ENCODE assay signal across 20 cellular contexts in genomic region chr20:58665606-58666005, GRCh38. TPM values are rescaled to one million over a fixed set of nuclear protein-coding genes. Genes with fewer than 3 reads are reported as not detected.
DNase-seq lines count a peak whose midpoint lies in the region; ATAC-seq and TF ChIP-seq lines count a peak whose summit lies in the region.
"Had no signal": no experiment of that assay in that cellular context is flagged by ENCODE, and none has a peak within 500 bp of the region (broad histone marks: within the 10 kb centered on the region; RNA-seq: fewer than 3 reads in every experiment).

No MANE protein-coding gene starts in this region.

- intact Hi-C loops in activated CD4-positive, alpha-beta memory T cell treated with anti-CD3 and anti-CD28 coated beads for 36 hours (cut with micrococcal nuclease) = no loop called here
- intact Hi-C loops in esophagus muscularis mucosa (cut with DNase I) = no loop called here

- no peak for DNase-seq in activated CD4-positive, alpha-beta memory T cell treated with anti-CD3 and anti-CD28 coated beads, Interleukin-2, amount 10 ng/mL, durations not matched to agents 7 days and 5 days
- no peak for DNase-seq in activated CD4-positive, alpha-beta memory T cell treated with anti-CD3 and anti-CD28 coated beads for 36 hours
- DNase-seq in SHP77 treated with DMSO at 0.1 percent for 48 hours (lab: John Stamatoyannopoulos, UW) = peak; percentile 86
- peak; percentile 60 for DNase-seq in esophagus muscularis mucosa (ENCODE audit: extremely low spot score)
- no peak for DNase-seq in OCI-M1 (lab: John Stamatoyannopoulos, UW)
- DNase-seq: activated CD8-positive, alpha-beta memory T cell treated with anti-CD3 and anti-CD28 coated beads, Interleukin-2, amount 50 U/mL, for 48 hours; activated naive CD4-positive, alpha-beta T cell treated with anti-CD3 and anti-CD28 coated beads for 36 hours; cortex of kidney; DMS53; HFFc6; NCI-H446 treated with DMSO at 0.1 percent for 48 hours; stimulated activated CD4-positive, alpha-beta T cell treated with anti-CD3 and anti-CD28 coated beads, Interleukin-12 subunit alpha, Interleukin-12 subunit beta, amount 100 ng/mL, for 4 hours; thyroid gland had no signal

- H3K4me3 Mint-ChIP-seq in activated CD4-positive, alpha-beta memory T cell treated with anti-CD3 and anti-CD28 coated beads, Interleukin-2, amount 10 ng/mL, durations not matched to agents 7 days and 5 days = no peak overlapping the region
- no peak overlapping the region for H3K4me3 Mint-ChIP-seq in activated CD4-positive, alpha-beta memory T cell treated with anti-CD3 and anti-CD28 coated beads for 36 hours
- H3K4me3 Mint-ChIP-seq: activated naive CD4-positive, alpha-beta T cell treated with anti-CD3 and anti-CD28 coated beads for 36 hours; HFFc6; stimulated activated memory B cell treated with anti-CD40 and anti-IgM and Interleukin-4, amounts not matched to agents 10 μg/mL and 1 μg/mL and 100 μg/mL, for 72 hours; T-helper 2 cell treated with Interferon-gamma antibody and Interleukin-4, amounts not matched to agents 5 μg/mL and 100 μg/mL, for 36 hours had no signal

- no peak for TF ChIP-seq CTCF in esophagus muscularis mucosa (IDR thresholded peaks at IDR 0.05)

- H3K27me3 ChIP-seq in esophagus muscularis mucosa (no peaks in the 10 kb centered on the region), skeletal muscle tissue (ENCODE audit: control insufficient read depth in 3 of 3, insufficient read depth in 3 of 3, low read length in 3 of 3) (no peaks in the 10 kb centered on the region)
- H3K27me3 ChIP-seq: thyroid gland had no signal

- H3K9me3 Mint-ChIP-seq in activated CD4-positive, alpha-beta memory T cell treated with anti-CD3 and anti-CD28 coated beads, Interleukin-2, amount 10 ng/mL, durations not matched to agents 7 days and 5 days = no peaks in the 10 kb centered on the region
- no peaks in the 10 kb centered on the region for H3K9me3 Mint-ChIP-seq in activated CD4-positive, alpha-beta memory T cell treated with anti-CD3 and anti-CD28 coated beads for 36 hours
- H3K9me3 Mint-ChIP-seq: activated naive CD4-positive, alpha-beta T cell treated with anti-CD3 and anti-CD28 coated beads for 36 hours; HFFc6; stimulated activated memory B cell treated with anti-CD40 and anti-IgM and Interleukin-4, amounts not matched to agents 10 μg/mL and 1 μg/mL and 100 μg/mL, for 72 hours; T-helper 2 cell treated with Interferon-gamma antibody and Interleukin-4, amounts not matched to agents 5 μg/mL and 100 μg/mL, for 36 hours had no signal

- POLR2A ChIA-PET in activated CD4-positive, alpha-beta memory T cell treated with anti-CD3 and anti-CD28 coated beads, Interleukin-2, amount 10 ng/mL, durations not matched to agents 7 days and 5 days (lab: Charles Lee) = no interaction called here
- POLR2A ChIA-PET in activated CD4-positive, alpha-beta memory T cell treated with anti-CD3 and anti-CD28 coated beads for 36 hours (lab: Charles Lee) = no interaction called here

- no peak for TF ChIP-seq POLR2A in esophagus muscularis mucosa (IDR thresholded peaks at IDR 0.05; ENCODE audit: low read depth)

- H3K36me3 Mint-ChIP-seq in activated CD4-positive, alpha-beta memory T cell treated with anti-CD3 and anti-CD28 coated beads, Interleukin-2, amount 10 ng/mL, durations not matched to agents 7 days and 5 days (ENCODE audit: low read depth) = peaks cover 66% of the 10 kb centered on the region
- H3K36me3 Mint-ChIP-seq in activated CD4-positive, alpha-beta memory T cell treated with anti-CD3 and anti-CD28 coated beads for 36 hours = peaks cover 29% of the 10 kb centered on the region

- H3K9me3 ChIP-seq in esophagus muscularis mucosa = no peaks in the 10 kb centered on the region
- H3K9me3 ChIP-seq in skeletal muscle tissue (ENCODE audit: control insufficient read depth in 3 of 3, low read length in 3 of 3) = no peaks in the 10 kb centered on the region
- H3K9me3 ChIP-seq: thyroid gland had no signal

- H3K27ac Mint-ChIP-seq in activated CD4-positive, alpha-beta memory T cell treated with anti-CD3 and anti-CD28 coated beads, Interleukin-2, amount 10 ng/mL, durations not matched to agents 7 days and 5 days = peak overlapping the region; percentile 44
- no peak overlapping the region for H3K27ac Mint-ChIP-seq in activated CD4-positive, alpha-beta memory T cell treated with anti-CD3 and anti-CD28 coated beads for 36 hours
- H3K27ac Mint-ChIP-seq: activated naive CD4-positive, alpha-beta T cell treated with anti-CD3 and anti-CD28 coated beads for 36 hours; HFFc6; stimulated activated memory B cell treated with anti-CD40 and anti-IgM and Interleukin-4, amounts not matched to agents 10 μg/mL and 1 μg/mL and 100 μg/mL, for 72 hours had no signal

- H3K36me3 ChIP-seq in esophagus muscularis mucosa = peaks cover 12 to 52% (median 40%) of the 10 kb centered on the region in 4 donors
- H3K36me3 ChIP-seq in skeletal muscle tissue (ENCODE audit: control insufficient read depth in 3 of 3, insufficient read depth in 3 of 3, low read length in 3 of 3) = peaks cover 21 to 31% (median 23%) of the 10 kb centered on the region in 3 donors

- CTCF ChIA-PET in activated CD4-positive, alpha-beta memory T cell treated with anti-CD3 and anti-CD28 coated beads, Interleukin-2, amount 10 ng/mL, durations not matched to agents 7 days and 5 days (lab: Charles Lee) = no interaction called here
- CTCF ChIA-PET in activated CD4-positive, alpha-beta memory T cell treated with anti-CD3 and anti-CD28 coated beads for 36 hours (lab: Charles Lee) = no interaction called here

- H3K4me3 ChIP-seq in esophagus muscularis mucosa = no peak overlapping the region
- no peak overlapping the region for H3K4me3 ChIP-seq in skeletal muscle tissue (ENCODE audit: low read length in 3 of 3)
- H3K4me3 ChIP-seq: thyroid gland had no signal

- no peaks in the 10 kb centered on the region for H3K27me3 Mint-ChIP-seq in activated CD4-positive, alpha-beta memory T cell treated with anti-CD3 and anti-CD28 coated beads, Interleukin-2, amount 10 ng/mL, durations not matched to agents 7 days and 5 days
- H3K27me3 Mint-ChIP-seq in activated CD4-positive, alpha-beta memory T cell treated with anti-CD3 and anti-CD28 coated beads for 36 hours = no peaks in the 10 kb centered on the region
- H3K27me3 Mint-ChIP-seq: progenitor cell of endocrine pancreas; stimulated activated memory B cell treated with anti-CD40 and anti-IgM and Interleukin-4, amounts not matched to agents 10 μg/mL and 1 μg/mL and 100 μg/mL, for 72 hours had no signal

- ATAC-seq in GM18519 (IDR thresholded peaks at IDR 0.05; ENCODE audit: low FRiP score, unreplicated experiment) (no peak), GM19324 (IDR thresholded peaks at IDR 0.05; ENCODE audit: low FRiP score, unreplicated experiment) (no peak)
- ATAC-seq: stimulated activated memory B cell treated with anti-CD40 and anti-IgM and Interleukin-4, amounts not matched to agents 10 μg/mL and 1 μg/mL and 100 μg/mL, for 72 hours had no signal

- H3K4me1 ChIP-seq in esophagus muscularis mucosa (peaks cover 10 to 31% (median 20%) of the 10 kb centered on the region in 4 donors), skeletal muscle tissue (ENCODE audit: control insufficient read depth in 3 of 3, insufficient read depth in 3 of 3, low read length in 3 of 3) (peaks cover 18 to 25% (median 20%) of the 10 kb centered on the region in 3 donors)

- no peak for TF ChIP-seq EP300 in esophagus muscularis mucosa (IDR thresholded peaks at IDR 0.05)

- no peak overlapping the region for H3K9ac ChIP-seq in skeletal muscle tissue (ENCODE audit: low read depth in 1 of 3, low read length in 3 of 3)

- H3K27ac ChIP-seq in esophagus muscularis mucosa (replicated peaks in 1 of 4) (no peak overlapping the region), skeletal muscle tissue (ENCODE audit: low read depth, low read length) (peak overlapping the region; percentile 45)
- H3K27ac ChIP-seq: 22Rv1, thyroid gland had no signal

- H3K4me1 Mint-ChIP-seq in activated CD4-positive, alpha-beta memory T cell treated with anti-CD3 and anti-CD28 coated beads, Interleukin-2, amount 10 ng/mL, durations not matched to agents 7 days and 5 days = peaks cover 45% of the 10 kb centered on the region
- peaks cover 45% of the 10 kb centered on the region for H3K4me1 Mint-ChIP-seq in activated CD4-positive, alpha-beta memory T cell treated with anti-CD3 and anti-CD28 coated beads for 36 hours (ENCODE audit: low read depth)

- 77% methylated on average over 11 of the region's 11 CpGs for WGBS in esophagus muscularis mucosa

RNA-seq across cellular contexts. Expression of gene STX16, which starts 14.5 kb away (rescaled TPM):
- total RNA-seq in activated CD4-positive, alpha-beta memory T cell treated with anti-CD3 and anti-CD28 coated beads, Interleukin-2, amount 10 ng/mL, durations not matched to agents 7 days and 5 days = 100 to 1,000 TPM; 152 to 153 TPM
- total RNA-seq in activated CD4-positive, alpha-beta memory T cell treated with anti-CD3 and anti-CD28 coated beads for 36 hours = 100 to 1,000 TPM in 1 of 2 experiments, 10 to 100 TPM in 1; 88.7 to 104 TPM
- 10 to 100 TPM; 36.6 to 57.7 (median 43.5) TPM for total RNA-seq in esophagus muscularis mucosa
- total RNA-seq in skeletal muscle tissue = 32.4 TPM

RNA-seq across cellular contexts. Expression of gene NPEPL1, which starts 27.0 kb away (rescaled TPM):
- 10 to 100 TPM; 29.1 to 30.7 TPM for total RNA-seq in activated CD4-positive, alpha-beta memory T cell treated with anti-CD3 and anti-CD28 coated beads, Interleukin-2, amount 10 ng/mL, durations not matched to agents 7 days and 5 days
- total RNA-seq in activated CD4-positive, alpha-beta memory T cell treated with anti-CD3 and anti-CD28 coated beads for 36 hours = 10 to 100 TPM; 17.8 to 18.8 TPM
- total RNA-seq in esophagus muscularis mucosa (10 to 100 TPM; 29.0 to 59.0 (median 50.5) TPM), skeletal muscle tissue (20.9 TPM)

Comparison
In these comparisons a context has a peak if more than half of its experiments do, and no peak if none do; other contexts are left out.
1. DNase-seq: peak in SHP77 treated with DMSO at 0.1 percent for 48 hours (single experiment) and esophagus muscularis mucosa (single experiment); none in activated CD4-positive, alpha-beta memory T cell treated with anti-CD3 and anti-CD28 coated beads, Interleukin-2, amount 10 ng/mL, durations not matched to agents 7 days and 5 days (single experiment), activated CD4-positive, alpha-beta memory T cell treated with anti-CD3 and anti-CD28 coated beads for 36 hours (single experiment) and OCI-M1 (single experiment).